Comparison of ENCODE assay signal across 1 cellular context in the genomic region with DNA sequence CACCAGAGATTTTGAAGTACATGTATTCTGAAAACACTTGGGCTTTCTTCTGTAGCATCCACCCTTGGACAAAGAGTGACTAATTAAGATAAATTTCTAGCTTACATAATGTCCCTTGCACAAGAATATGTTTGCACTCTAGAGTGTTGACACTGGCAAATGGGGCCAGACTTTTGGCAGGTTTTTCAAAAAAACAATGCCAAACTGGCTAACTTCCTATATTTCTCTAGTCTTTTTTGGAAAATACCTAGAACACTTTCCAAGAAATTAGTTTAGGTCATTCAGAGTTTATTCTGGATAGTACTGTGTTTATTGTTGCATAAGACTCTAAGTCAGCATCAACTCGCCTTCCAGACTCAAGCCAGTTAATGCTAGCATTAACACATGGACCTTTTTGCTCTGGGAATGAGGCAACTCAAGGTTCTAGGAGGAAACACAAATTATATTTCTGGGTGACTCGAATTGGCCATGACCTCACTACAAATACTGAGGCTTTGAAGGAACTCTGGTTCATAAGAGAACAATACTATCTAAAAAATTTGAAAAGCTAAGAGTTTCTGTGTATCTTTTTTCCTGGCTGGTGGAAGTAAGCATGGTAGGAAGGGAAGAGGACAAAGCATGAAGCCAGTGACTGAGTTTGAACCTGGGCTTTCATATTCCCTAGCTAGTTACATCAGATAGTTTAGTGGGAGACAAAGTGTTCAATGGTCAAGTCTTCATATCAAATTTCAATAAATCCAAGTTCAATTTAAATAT.
TF ChIP-seq lines count a peak whose summit lies in the region.

No MANE protein-coding gene starts in this region.

TF ChIP-seq in endothelial cell of umbilical vein, 7 proteins besides CTCF, POLR2A, EP300 and RAD21 (continued from another document):
- TF ChIP-seq POLR2AphosphoS5 (IDR thresholded peaks at IDR 0.05; ENCODE audit: insufficient read depth, low read depth, low read length), result no peak
TF ChIP-seq in endothelial cell of umbilical vein: peak in this region for 0.
